ENCODE assay signal across 10 cellular contexts in genomic region chr1:31591425-31592093, GRCh38. TPM values are rescaled to one million over a fixed set of nuclear protein-coding genes. Genes with fewer than 3 reads are reported as not detected.
A peak's percentile ranks its signal among the peaks of the same experiment; 100 is the strongest.
DNase-seq lines count a peak whose midpoint lies in the region; ATAC-seq and TF ChIP-seq lines count a peak whose summit lies in the region.
"Had no signal": no experiment of that assay in that cellular context is flagged by ENCODE, and none has a peak within 500 bp of the region (broad histone marks: within the 10 kb centered on the region; RNA-seq: fewer than 3 reads in every experiment).

No MANE protein-coding gene starts in this region.

- TF ChIP-seq CTCF in HCT116 (IDR thresholded peaks at IDR 0.05 in 2 of 3, conservative IDR thresholded peaks at IDR 0.05 in 1 of 3; ENCODE audit: borderline replicate concordance in 1 of 3, insufficient read depth in 1 of 3, low read depth in 2 of 3, low read length in 2 of 3) = no peak
- TF ChIP-seq CTCF in foreskin fibroblast (IDR thresholded peaks at IDR 0.05; ENCODE audit: low read depth, low read length) = no peak
- no peak for TF ChIP-seq CTCF in tibial artery (IDR thresholded peaks at IDR 0.05)

- H3K4me1 ChIP-seq in HCT116 (ENCODE audit: control insufficient read depth in 1 of 2, insufficient read depth in 2 of 2, low read length in 2 of 2) (peaks cover 51 to 63% of the 10 kb centered on the region in 2 experiments), tibial artery (peaks cover 0 to 73% (median 44%) of the 10 kb centered on the region in 4 donors)

- no TSS peak for BruUV-seq in HCT116 (replicated peaks; lab: Mats Ljungman, UMichigan)

- CTCF ChIA-PET in HCT116 (lab: Charles Lee) = interaction anchor here (0.8 to 1.7 kb wide), 7 partner anchors 25 to 409 kb away, joined by 3 to 6 read pairs (median 3); no protein-coding TSS in a partner anchor

- ATAC-seq in HCT116 = no peak
- no peak for ATAC-seq in GM18868 (IDR thresholded peaks at IDR 0.05; ENCODE audit: unreplicated experiment)

- H3K27ac ChIP-seq in HCT116 (ENCODE audit: low read depth, low read length) (no peak overlapping the region), SK-N-MC (no peak overlapping the region), tibial artery (peak overlapping the region; percentile 77 to 87)

- H3K36me3 ChIP-seq in HCT116 (ENCODE audit: control insufficient read depth in 1 of 2, insufficient read depth in 2 of 2, low read length in 2 of 2) = 0 out of 4 replicates have a peak, but pooled peaks cover 0 to 3% of the 10 kb centered on the region in 2 experiments
- no peaks in the 10 kb centered on the region for H3K36me3 ChIP-seq in SK-N-MC (ENCODE audit: insufficient read depth, low read length)
- peaks cover 1 to 10% (median 6%) of the 10 kb centered on the region in 3 donors for H3K36me3 ChIP-seq in tibial artery

- H3K79me2 ChIP-seq in HCT116 (ENCODE audit: insufficient read depth, low read length) = no peaks in the 10 kb centered on the region

- no peak for TF ChIP-seq POLR2A in HCT116 (IDR thresholded peaks at IDR 0.05; ENCODE audit: borderline replicate concordance, extremely low read depth, insufficient read depth, insufficient read length)

- 0 out of 2 replicates have a peak overlapping the region, but pooled peaks have one; percentile 5 for H3K9ac ChIP-seq in HCT116 (ENCODE audit: low read length)
- no peak overlapping the region for H3K9ac ChIP-seq in SK-N-MC (ENCODE audit: insufficient read length)

- peak overlapping the region; percentile 57 for H3K4me2 ChIP-seq in HCT116 (ENCODE audit: low read length)

- H3K27me3 ChIP-seq in HCT116 (ENCODE audit: insufficient read depth, low read length) (no peaks in the 10 kb centered on the region), tibial artery (no peaks in the 10 kb centered on the region)

- RAD21 ChIA-PET in HCT116 (lab: Charles Lee; ENCODE audit: low non-redundant PET in 1 of 2, low total read pairs in 2 of 2, uncharacterized antibody in 2 of 2, unreplicated experiment in 2 of 2) = interaction anchor here in 1 of 2 experiments (0.6 kb wide), 1 partner anchor 34 kb away, joined by 3 read pairs; no protein-coding TSS in a partner anchor

- H3K4me3 ChIP-seq in HCT116 (replicated peaks in 1 of 2; ENCODE audit: low read depth in 1 of 2, low read length in 2 of 2) (0 out of 4 replicates have a peak overlapping the region, but pooled peaks of 1 of the 2 experiments have one; percentile 4), SK-N-MC (no peak overlapping the region), foreskin fibroblast (ENCODE audit: low read depth in 1 of 2, low read length in 2 of 2) (no peak overlapping the region), tibial artery (no peak overlapping the region)

- intact Hi-C loops in HCT116 (cut with micrococcal nuclease) (no loop called here), tibial artery (cut with DNase I; ENCODE audit: low total_unique reads) (no loop called here)

- no peaks in the 10 kb centered on the region for H3K9me3 ChIP-seq in HCT116 (ENCODE audit: control insufficient read depth in 1 of 2, insufficient read depth in 1 of 2, low read depth in 1 of 2, low read length in 2 of 2)
- no peaks in the 10 kb centered on the region for H3K9me3 ChIP-seq in SK-N-MC (ENCODE audit: low read depth, low read length)
- H3K9me3 ChIP-seq in tibial artery = no peaks in the 10 kb centered on the region

- DNase-seq in HCT116 (ENCODE audit: low read depth, low spot score) (no peak), SK-N-MC (ENCODE audit: low read depth, low spot score) (peak; percentile 26), foreskin fibroblast (peak; percentile 53 to 76), tibial artery (peak in 1 of 2 donors; percentile 83), cerebellar cortex (ENCODE audit: low spot score) (no peak), ecto neural progenitor cell (ENCODE audit: low spot score) (no peak)
- DNase-seq: activated naive CD4-positive, alpha-beta T cell treated with anti-CD3 and anti-CD28 coated beads, Interleukin-2, amount 50 U/mL, for 16 hours; GF-D8; NCI-H1436 treated with DMSO at 0.1 percent for 48 hours had no signal

- no peaks in the 10 kb centered on the region for H4K20me1 ChIP-seq in HCT116 (ENCODE audit: insufficient read depth)

- POLR2A ChIA-PET in HCT116 (lab: Charles Lee) = interaction anchor here (1.0 to 1.2 kb wide), 2 partner anchors 14 to 42 kb away, joined by 3 read pairs; no protein-coding TSS in a partner anchor

- H3K9me2 ChIP-seq in HCT116 (ENCODE audit: insufficient read depth) = no peaks in the 10 kb centered on the region

- H2AFZ ChIP-seq in HCT116 (ENCODE audit: low read depth, low read length, poor library complexity, severe bottlenecking) = no peak overlapping the region

- TF ChIP-seq RAD21 in HCT116 (IDR thresholded peaks at IDR 0.05; ENCODE audit: low read depth) = no peak

TF ChIP-seq in HCT116, 20 proteins besides CTCF, POLR2A, EP300 and RAD21:
- TF ChIP-seq POLR2AphosphoS5 (IDR thresholded peaks at IDR 0.05; ENCODE audit: low read depth, low read length) (no peak), SIN3A (IDR thresholded peaks at IDR 0.05; ENCODE audit: low read depth) (no peak), ZBTB33 (IDR thresholded peaks at IDR 0.05; ENCODE audit: extremely low read depth, insufficient replicate concordance, low read length) (no peak), ATF3 (IDR thresholded peaks at IDR 0.05) (no peak), ZFX (IDR thresholded peaks at IDR 0.05) (no peak), ZNF274 (IDR thresholded peaks at IDR 0.05; ENCODE audit: low read depth, low read length) (no peak), JUND (IDR thresholded peaks at IDR 0.05) (no peak), ELF1 (IDR thresholded peaks at IDR 0.05; ENCODE audit: borderline replicate concordance, low read depth) (no peak), YY1 (IDR thresholded peaks at IDR 0.05; ENCODE audit: extremely low read depth, insufficient replicate concordance, low read depth, low read length) (no peak), TCF7L2 (IDR thresholded peaks at IDR 0.05; ENCODE audit: borderline replicate concordance, extremely low read depth, insufficient read depth, insufficient read length) (no peak), SRF (IDR thresholded peaks at IDR 0.05; ENCODE audit: low read depth) (no peak), EZH2phosphoT487 (IDR thresholded peaks at IDR 0.05; ENCODE audit: borderline replicate concordance) (no peak), EZH2 (IDR thresholded peaks at IDR 0.05) (no peak)
TF ChIP-seq in HCT116: peak in this region for 0.

RNA-seq across cellular contexts. Expression of gene TINAGL1, which starts 15.2 kb away (rescaled TPM):
- 57.9 TPM for total RNA-seq in HCT116 (2021; ENCODE audit: unreplicated experiment)
- 75.8 and 79.5 TPM in 2 replicates for polyA plus RNA-seq in HCT116 (2012)

RNA-seq across cellular contexts. Expression of gene HCRTR1, which starts 25.9 kb away (rescaled TPM):
- not detected for total RNA-seq in HCT116 (2021; ENCODE audit: unreplicated experiment)
- not detected in 2 replicates for polyA plus RNA-seq in HCT116 (2012)

RNA-seq across cellular contexts. Expression of gene PEF1, which starts 53.1 kb away (rescaled TPM):
- total RNA-seq in HCT116 (2021; ENCODE audit: unreplicated experiment) = 37.6 TPM
- 46.3 and 47.9 TPM in 2 replicates for polyA plus RNA-seq in HCT116 (2012)

Comparison
In these comparisons a context has a peak if more than half of its experiments do, and no peak if none do; other contexts are left out.
1. DNase-seq: peak in SK-N-MC (single experiment) and foreskin fibroblast (2 of 2); none in HCT116 (single experiment), cerebellar cortex (single experiment) and ecto neural progenitor cell (single experiment).
2. H3K27ac ChIP-seq: peak in tibial artery (2 of 2); none in HCT116 (single experiment) and SK-N-MC (single experiment).